In genomic region chr19:41641879-41642485, GRCh38 we compare ENCODE assay signal across 7 cellular contexts. TPM values are rescaled to one million over a fixed set of nuclear protein-coding genes. Genes with fewer than 3 reads are reported as not detected.
DNase-seq lines count a peak whose midpoint lies in the region; FAIRE-seq and TF ChIP-seq lines count a peak whose summit lies in the region.

No MANE protein-coding gene starts in this region.

- DNase-seq in GM12865 (ENCODE audit: low read depth) (peak; percentile 68), NCI-H1417 treated with DMSO at 0.1 percent for 48 hours (lab: John Stamatoyannopoulos, UW) (peak; percentile 1), UCSD-AML1 (lab: John Stamatoyannopoulos, UW; ENCODE audit: unreplicated experiment) (peak; percentile 42), OCI-M2 (lab: John Stamatoyannopoulos, UW; ENCODE audit: unreplicated experiment) (no peak)
- peak; percentile 72 to 73 for DNase-seq in stimulated activated CD4-positive, alpha-beta T cell treated with anti-CD3 and anti-CD28 coated beads, Interleukin-2, amount 100 ng/mL, for 48 hours

- no peak overlapping the region for H3K4me3 Mint-ChIP-seq in brain

- peaks cover 0 to 14% (median 0%) of the 10 kb centered on the region in 5 experiments for H3K9me3 Mint-ChIP-seq in brain

- H3K4me3 ChIP-seq in GM12865 (ENCODE audit: low read depth, low read length), result no peak overlapping the region

- no peaks in the 10 kb centered on the region for H3K36me3 Mint-ChIP-seq in brain

- peak; percentile 47 for FAIRE-seq in islet of Langerhans (lab: Jason Lieb, UNC)

- H3K27me3 Mint-ChIP-seq in brain, result no peaks in the 10 kb centered on the region

- no peak overlapping the region for H3K27ac Mint-ChIP-seq in brain

- H3K4me1 Mint-ChIP-seq in brain, result no peaks in the 10 kb centered on the region

- TF ChIP-seq CTCF in GM12865 (IDR thresholded peaks at IDR 0.05; ENCODE audit: insufficient read depth, low read depth, low read length, missing control alignments), result peak; percentile 92
- peak; percentile 54 to 68 for TF ChIP-seq CTCF in brain (conservative IDR thresholded peaks at IDR 0.05)

RNA-seq across cellular contexts. Expression of gene CEACAM4, which starts 15.1 kb away (rescaled TPM):
- not detected for polyA plus RNA-seq in brain (ENCODE audit: insufficient read depth, low read depth, low replicate concordance)

RNA-seq across cellular contexts. Expression of gene CEACAM7, which starts 46.1 kb away (rescaled TPM):
- 0.22 TPM for polyA plus RNA-seq in brain (ENCODE audit: insufficient read depth, low read depth, low replicate concordance)
